ENCODE assay signal across 9 cellular contexts in the genomic region with DNA sequence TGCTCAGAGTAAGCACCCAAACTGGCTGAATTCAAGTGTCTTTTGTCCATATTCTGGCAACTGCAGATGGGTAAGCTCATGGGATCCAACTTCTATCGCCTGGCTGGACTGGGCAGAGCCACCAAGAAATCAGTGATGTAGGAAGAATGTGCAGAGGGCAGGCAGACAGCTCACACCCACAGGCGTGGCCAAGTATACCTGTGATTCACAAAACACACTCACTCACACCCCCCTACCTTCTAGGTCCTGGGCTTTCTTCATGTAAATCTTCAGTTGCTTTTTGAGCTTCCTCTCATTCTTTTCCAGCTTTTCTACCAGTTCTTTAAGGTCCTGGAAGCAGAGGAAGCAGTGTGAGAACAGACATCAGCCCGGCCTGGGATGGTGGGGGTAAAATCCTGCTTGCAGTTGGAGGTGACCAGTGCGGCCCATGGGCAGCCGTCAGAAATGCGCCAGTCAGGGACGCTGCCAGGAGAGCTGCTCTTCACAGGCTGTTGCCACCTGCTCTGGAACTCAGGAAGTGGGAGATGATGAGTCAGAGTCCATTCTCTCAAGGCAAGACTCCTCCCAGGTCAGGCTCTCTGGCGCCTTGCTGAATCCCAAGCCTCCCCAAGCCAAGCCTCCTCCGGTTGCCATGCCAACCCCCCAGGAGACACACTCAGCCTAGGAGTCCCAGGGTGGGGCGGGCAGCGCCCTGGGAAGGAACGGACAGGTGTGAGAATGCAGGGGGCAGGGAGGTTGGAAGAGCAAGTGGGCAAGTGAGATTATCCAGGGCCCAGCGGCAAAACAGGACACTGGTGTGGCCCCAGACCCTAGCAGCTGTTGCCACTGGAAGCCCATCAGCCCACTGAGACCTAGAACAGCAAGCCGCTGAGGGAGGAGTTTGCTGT. TPM values are rescaled to one million over a fixed set of nuclear protein-coding genes. Genes with fewer than 3 reads are reported as not detected.
DNase-seq lines count a peak whose midpoint lies in the region; ATAC-seq lines count a peak whose summit lies in the region.
"Had no signal": no experiment of that assay in that cellular context is flagged by ENCODE, and none has a peak within 500 bp of the region (broad histone marks: within the 10 kb centered on the region; RNA-seq: fewer than 3 reads in every experiment).

No MANE protein-coding gene starts in this region.

- H3K4me3 Mint-ChIP-seq in naive thymus-derived CD4-positive, alpha-beta T cell, result no peak overlapping the region
- H3K4me3 Mint-ChIP-seq: dendritic cell treated with granulocyte-macrophage colony-stimulating factor and Interleukin-4, amounts not matched to agents 40 ng/mL and 50 ng/mL, for 4 days had no signal

- ATAC-seq in naive thymus-derived CD4-positive, alpha-beta T cell, result peak; percentile 8
- ATAC-seq in GM18861 (IDR thresholded peaks at IDR 0.05; ENCODE audit: unreplicated experiment) (no peak), GM21619 (IDR thresholded peaks at IDR 0.05; ENCODE audit: unreplicated experiment) (no peak), GM18858 (IDR thresholded peaks at IDR 0.05; ENCODE audit: unreplicated experiment) (no peak)

- no peak overlapping the region for H3K27ac Mint-ChIP-seq in naive thymus-derived CD4-positive, alpha-beta T cell
- H3K27ac Mint-ChIP-seq: dendritic cell treated with granulocyte-macrophage colony-stimulating factor and Interleukin-4, amounts not matched to agents 40 ng/mL and 50 ng/mL, for 4 days had no signal

- H3K36me3 ChIP-seq in naive thymus-derived CD4-positive, alpha-beta T cell (ENCODE audit: control insufficient read depth in 2 of 3, insufficient read depth in 3 of 3, low read length in 3 of 3), result no peaks in the 10 kb centered on the region

- DNase-seq in G401 (ENCODE audit: low spot score), result peak; percentile 66
- peak; percentile 96 for DNase-seq in NCI-H2196 (lab: John Stamatoyannopoulos, UW; ENCODE audit: unreplicated experiment)
- DNase-seq in dermis blood vessel endothelial cell, result peak; percentile 94
- DNase-seq in naive thymus-derived CD4-positive, alpha-beta T cell, result no peak
- no peak for DNase-seq in activated CD4-positive, CD25-positive, alpha-beta regulatory T cell (lab: John Stamatoyannopoulos, UW)

- no peak overlapping the region for H3K4me3 ChIP-seq in naive thymus-derived CD4-positive, alpha-beta T cell (ENCODE audit: low read length)

- in situ Hi-C loops in G401 (cut with HindIII; ENCODE audit: low sequenced_read_pairs), result no loop called here

- peaks cover 0 to 5% (median 0%) of the 10 kb centered on the region in 7 donors for H3K4me1 Mint-ChIP-seq in naive thymus-derived CD4-positive, alpha-beta T cell

- CTCF ChIA-PET in naive thymus-derived CD4-positive, alpha-beta T cell (lab: Charles Lee), result no interaction called here

- no peaks in the 10 kb centered on the region for H3K9me3 ChIP-seq in naive thymus-derived CD4-positive, alpha-beta T cell (ENCODE audit: control insufficient read depth in 2 of 3, low read length in 3 of 3)

- no peaks in the 10 kb centered on the region for H3K9me3 Mint-ChIP-seq in naive thymus-derived CD4-positive, alpha-beta T cell
- H3K9me3 Mint-ChIP-seq: dendritic cell treated with granulocyte-macrophage colony-stimulating factor and Interleukin-4, amounts not matched to agents 40 ng/mL and 50 ng/mL, for 4 days had no signal

- H3K27me3 ChIP-seq in naive thymus-derived CD4-positive, alpha-beta T cell (ENCODE audit: control insufficient read depth in 2 of 2, insufficient read depth in 2 of 2, low read length in 2 of 2), result no peaks in the 10 kb centered on the region

- no peaks in the 10 kb centered on the region for H3K36me3 Mint-ChIP-seq in naive thymus-derived CD4-positive, alpha-beta T cell

- no peaks in the 10 kb centered on the region for H3K4me1 ChIP-seq in naive thymus-derived CD4-positive, alpha-beta T cell (ENCODE audit: control insufficient read depth in 2 of 2, insufficient read depth in 2 of 2, low read length in 2 of 2)

- intact Hi-C loops in naive thymus-derived CD4-positive, alpha-beta T cell (cut with micrococcal nuclease), result loop anchor here in 1 of 2 donors (10.0 kb wide), 2 partner anchors 105 to 1175 kb away; no protein-coding TSS in a partner anchor

- peaks cover 9 to 16% (median 12%) of the 10 kb centered on the region in 5 donors for H3K27me3 Mint-ChIP-seq in naive thymus-derived CD4-positive, alpha-beta T cell

- POLR2A ChIA-PET in naive thymus-derived CD4-positive, alpha-beta T cell (lab: Charles Lee), result no interaction called here

- H3K27ac ChIP-seq in naive thymus-derived CD4-positive, alpha-beta T cell (ENCODE audit: low read depth, low read length), result no peak overlapping the region

RNA-seq across cellular contexts. Expression of a gene that starts 36.2 kb away (rescaled TPM):
- 152 and 157 TPM in 2 replicates for total RNA-seq in G401 (2014; rRNA removed; shearing (Covaris generic))
- 27.4 and 40.7 TPM in 2 replicates for total RNA-seq in dermis blood vessel endothelial cell
- total RNA-seq in naive thymus-derived CD4-positive, alpha-beta T cell, result 10 to 100 TPM; 15.4 to 94.7 (median 24.4) TPM
- 10 to 100 TPM; 62.1 to 71.7 TPM for polyA plus RNA-seq in naive thymus-derived CD4-positive, alpha-beta T cell

Comparison
In these comparisons a context has a peak if more than half of its experiments do, and no peak if none do; other contexts are left out.
1. DNase-seq: peak in G401 (single experiment), NCI-H2196 (single experiment) and dermis blood vessel endothelial cell (single experiment); none in naive thymus-derived CD4-positive, alpha-beta T cell (0 of 9) and activated CD4-positive, CD25-positive, alpha-beta regulatory T cell (0 of 4).